In genomic region chr18:69874058-69874457, GRCh38 we compare ENCODE assay signal across 1 cellular context.
TF ChIP-seq lines count a peak whose summit lies in the region.

No MANE protein-coding gene starts in this region.

TF ChIP-seq in HEK293, 187 proteins besides CTCF, POLR2A, EP300 and RAD21 (continued from another document):
- TF ChIP-seq ZBTB11 (tag by site-specific recombination; conservative IDR thresholded peaks at IDR 0.05; ENCODE audit: low read depth) (no peak), ZNF48 (tag by site-specific recombination; IDR thresholded peaks at IDR 0.05) (no peak), ZBTB7A (tag by site-specific recombination; IDR thresholded peaks at IDR 0.05; ENCODE audit: low read depth) (no peak), ZNF362 (tag by site-specific recombination; IDR thresholded peaks at IDR 0.05) (no peak), ZNF248 (tag by site-specific recombination; IDR thresholded peaks at IDR 0.05) (no peak), GLIS1 (tag by site-specific recombination; IDR thresholded peaks at IDR 0.05) (peak; percentile 53; the same call in 1 of the 2 replicates), ZNF121 (tag by site-specific recombination; IDR thresholded peaks at IDR 0.05) (no peak), BCL6B (tag by site-specific recombination; IDR thresholded peaks at IDR 0.05) (no peak), ZFHX2 (tag by site-specific recombination; conservative IDR thresholded peaks at IDR 0.05) (peak; percentile 71)
